Comparison of ENCODE assay signal across 16 cellular contexts in genomic region chr11:67727066-67728040, GRCh38. TPM values are rescaled to one million over a fixed set of nuclear protein-coding genes. Genes with fewer than 3 reads are reported as not detected.
DNase-seq lines count a peak whose midpoint lies in the region; ATAC-seq and TF ChIP-seq lines count a peak whose summit lies in the region.
"Not testable (repeated sequence)": the region's sequence is repeated elsewhere in the genome, so short reads cannot be mapped to it uniquely, and the experiment has no call there.
"Had no signal": no experiment of that assay in that cellular context is flagged by ENCODE, and none has a peak within 500 bp of the region (broad histone marks: within the 10 kb centered on the region; RNA-seq: fewer than 3 reads in every experiment).

No MANE protein-coding gene starts in this region.

- H3K27me3 Mint-ChIP-seq in Calu3 (ENCODE audit: unreplicated experiment): peaks cover 13% of the 10 kb centered on the region
- H3K27me3 Mint-ChIP-seq in neural crest cell (ENCODE audit: low read depth): not testable (repeated sequence)

- not testable (repeated sequence) for H3K79me2 ChIP-seq in OCI-LY3 (ENCODE audit: low read length)

- DNase-seq in Calu3: peak; percentile 42
- DNase-seq in activated CD4-positive, alpha-beta T cell treated with anti-CD3 and anti-CD28 coated beads, Interleukin-2, amount 50 U/mL, for 4 hours: peak; percentile 38 to 42
- DNase-seq in activated T-cell treated with anti-CD3 and anti-CD28 coated beads, Interleukin-2, amount 50 U/mL, for 48 hours: peak; percentile 61 to 69
- DNase-seq in body of pancreas: peak; percentile 45 to 67 (median 56)
- not testable (repeated sequence) for DNase-seq in neural crest cell (ENCODE audit: low read depth, low spot score)
- DNase-seq in stimulated activated CD4-positive, alpha-beta T cell treated with anti-CD3 and anti-CD28 coated beads, Interleukin-2, amount 100 ng/mL, for 4 hours (ENCODE audit: low read depth): peak; percentile 30
- DNase-seq in stimulated activated CD8-positive, alpha-beta memory T cell treated with anti-CD3 and anti-CD28 coated beads, Interleukin-7, amount 100 ng/mL, for 4 hours (ENCODE audit: low read depth in 2 of 2): peak; percentile 2 to 20

- ATAC-seq in body of pancreas: not testable (repeated sequence)

- not testable (repeated sequence) for TF ChIP-seq CTCF in Calu3 (IDR thresholded peaks at IDR 0.05; ENCODE audit: unreplicated experiment); body of pancreas (IDR thresholded peaks at IDR 0.05); neural crest cell (conservative IDR thresholded peaks at IDR 0.05)
- peak; percentile 52 for TF ChIP-seq CTCF in OCI-LY3 (IDR thresholded peaks at IDR 0.05; ENCODE audit: low read depth, low read length)

- H3K4me1 Mint-ChIP-seq in Calu3 (ENCODE audit: low read depth, unreplicated experiment): peaks cover 34% of the 10 kb centered on the region
- peaks cover 35% of the 10 kb centered on the region for H3K4me1 Mint-ChIP-seq in neural crest cell

- H3K27ac ChIP-seq in OCI-LY3 (ENCODE audit: low read length): not testable (repeated sequence)
- H3K27ac ChIP-seq in body of pancreas: peak overlapping the region in 2 of 4 donors; percentile 6 to 24

- not testable (repeated sequence) for H2AFZ ChIP-seq in OCI-LY3 (ENCODE audit: low read depth, low read length)

- not testable (repeated sequence) for H3K9ac ChIP-seq in OCI-LY3 (ENCODE audit: low read length)

- H3K4me3 Mint-ChIP-seq in Calu3 (ENCODE audit: low read depth, unreplicated experiment); neural crest cell: not testable (repeated sequence)

- peak overlapping the region; percentile 53 for H3K4me2 ChIP-seq in OCI-LY3 (ENCODE audit: low read length)

- H3K36me3 ChIP-seq in OCI-LY3 (replicated peaks; ENCODE audit: low read depth, low read length); body of pancreas (replicated peaks in 1 of 2; ENCODE audit: insufficient read depth in 1 of 2, low read depth in 2 of 2): not testable (repeated sequence)

- CTCF ChIA-PET in Calu3 (lab: Charles Lee): not testable (repeated sequence)

- H3K9me3 Mint-ChIP-seq in Calu3 (ENCODE audit: low read depth, unreplicated experiment); neural crest cell: not testable (repeated sequence)

- intact Hi-C loops in Calu3 (cut with micrococcal nuclease; ENCODE audit: unreplicated experiment); body of pancreas (cut with DNase I): not testable (repeated sequence)

- TF ChIP-seq POLR2A in body of pancreas (IDR thresholded peaks at IDR 0.05): not testable (repeated sequence)

- 46% methylated on average over 18 to 19 of the region's 19 CpGs for WGBS in body of pancreas, 2 donors

- H3K4me1 ChIP-seq in OCI-LY3 (ENCODE audit: low read length) (peaks cover 11% of the 10 kb centered on the region), body of pancreas (peaks cover 15% of the 10 kb centered on the region)

- BruUV-seq in Calu3 (replicated peaks; lab: Mats Ljungman, UMichigan): not testable (repeated sequence)

- H3K27me3 ChIP-seq in OCI-LY3 (ENCODE audit: low read depth, low read length); body of pancreas: not testable (repeated sequence)

- not testable (repeated sequence) for H4K20me1 ChIP-seq in OCI-LY3 (ENCODE audit: insufficient read depth, low read length)

- H3K4me3 ChIP-seq in OCI-LY3 (ENCODE audit: low read length); body of pancreas: not testable (repeated sequence)

- peaks cover 20% of the 10 kb centered on the region for H3K36me3 Mint-ChIP-seq in Calu3 (ENCODE audit: insufficient read depth, unreplicated experiment)
- H3K36me3 Mint-ChIP-seq in neural crest cell (ENCODE audit: low read depth): not testable (repeated sequence)

- not testable (repeated sequence) for H3K9me3 ChIP-seq in OCI-LY3 (ENCODE audit: insufficient read depth, low read length); body of pancreas

- not testable (repeated sequence) for H3K27ac Mint-ChIP-seq in Calu3 (ENCODE audit: unreplicated experiment)
- peak overlapping the region; percentile 75 for H3K27ac Mint-ChIP-seq in neural crest cell (ENCODE audit: unreplicated experiment)

RNA-seq across cellular contexts. Expression of gene ALDH3B2, which starts 52.9 kb away (rescaled TPM):
- 2.4 and 2.9 TPM in 2 replicates for total RNA-seq in Calu3 (2022)
- not detected for total RNA-seq in body of pancreas
- total RNA-seq in neural crest cell: not detected in 2 replicates
- total RNA-seq: activated naive CD8-positive, alpha-beta T cell treated with anti-CD3 and anti-CD28 coated beads, Interleukin-2, amount 10 ng/mL, durations not matched to agents 7 days and 5 days; CD4-positive, alpha-beta memory T cell; cerebellum; epithelial cell of proximal tubule; fibroblast of villous mesenchyme; heart right ventricle; natural killer cell; right cardiac atrium had no signal
